ENCODE assay signal across 10 cellular contexts in genomic region chr1:107480548-107480947, GRCh38.
DNase-seq lines count a peak whose midpoint lies in the region; ATAC-seq and TF ChIP-seq lines count a peak whose summit lies in the region.
"Had no signal": no experiment of that assay in that cellular context is flagged by ENCODE, and none has a peak within 500 bp of the region (broad histone marks: within the 10 kb centered on the region; RNA-seq: fewer than 3 reads in every experiment).

No MANE protein-coding gene starts in this region.

- H3K27ac ChIP-seq in left lung (no peak overlapping the region), left ventricle myocardium inferior (replicated peaks) (no peak overlapping the region), tibial artery (no peak overlapping the region)
- H3K27ac ChIP-seq: thyroid gland had no signal

- H3K9me3 ChIP-seq in left lung, result no peaks in the 10 kb centered on the region
- no peaks in the 10 kb centered on the region for H3K9me3 ChIP-seq in left ventricle myocardium inferior (replicated peaks)
- H3K9me3 ChIP-seq in tibial artery, result no peaks in the 10 kb centered on the region
- H3K9me3 ChIP-seq: thyroid gland had no signal

- peak; percentile 64 for DNase-seq in Ammon's horn (ENCODE audit: low spot score)
- DNase-seq in NCI-H748 (lab: John Stamatoyannopoulos, UW; ENCODE audit: unreplicated experiment), result peak; percentile 78
- peak; percentile 34 to 74 for DNase-seq in left lung
- DNase-seq in left ventricle myocardium inferior, result no peak
- no peak for DNase-seq in tibial artery
- no peak for DNase-seq in NCI-H510A (lab: John Stamatoyannopoulos, UW)
- DNase-seq: T-helper 9 cell, thyroid gland had no signal

- no peak for TF ChIP-seq CTCF in left lung (IDR thresholded peaks at IDR 0.05)
- no peak for TF ChIP-seq CTCF in left ventricle myocardium inferior (IDR thresholded peaks at IDR 0.05; ENCODE audit: borderline replicate concordance)
- no peak for TF ChIP-seq CTCF in tibial artery (IDR thresholded peaks at IDR 0.05)

- ATAC-seq in GM19395 (IDR thresholded peaks at IDR 0.05; ENCODE audit: unreplicated experiment), result peak; percentile 66
- peak; percentile 33 for ATAC-seq in left lung
- ATAC-seq in activated CD4-positive, CD25-positive, alpha-beta regulatory T cell treated with anti-CD3 and anti-CD28 coated beads, Interleukin-2, amount 50 U/mL, for 24 hours, result no peak

- peaks cover 12 to 60% of the 10 kb centered on the region in 2 donors for H3K27me3 ChIP-seq in left lung
- H3K27me3 ChIP-seq in left ventricle myocardium inferior (ENCODE audit: low read depth), result peaks cover 50% of the 10 kb centered on the region
- peaks cover 0 to 10% of the 10 kb centered on the region in 2 donors for H3K27me3 ChIP-seq in tibial artery
- H3K27me3 ChIP-seq: thyroid gland had no signal

- no peaks in the 10 kb centered on the region for H3K36me3 ChIP-seq in left lung
- no peaks in the 10 kb centered on the region for H3K36me3 ChIP-seq in left ventricle myocardium inferior
- no peaks in the 10 kb centered on the region for H3K36me3 ChIP-seq in tibial artery
- H3K36me3 ChIP-seq: thyroid gland had no signal

- no peak overlapping the region for H3K4me3 ChIP-seq in left lung
- no peak overlapping the region for H3K4me3 ChIP-seq in left ventricle myocardium inferior
- H3K4me3 ChIP-seq in tibial artery, result no peak overlapping the region
- H3K4me3 ChIP-seq: thyroid gland had no signal

- H3K4me1 ChIP-seq in left lung (no peaks in the 10 kb centered on the region), left ventricle myocardium inferior (no peaks in the 10 kb centered on the region), tibial artery (peaks cover 0 to 3% (median 0%) of the 10 kb centered on the region in 4 donors)
- H3K4me1 ChIP-seq: thyroid gland had no signal

- intact Hi-C loops in left lung (cut with DNase I), result no loop called here
- intact Hi-C loops in left ventricle myocardium inferior (cut with micrococcal nuclease), result no loop called here
- intact Hi-C loops in tibial artery (cut with DNase I; ENCODE audit: low total_unique reads), result no loop called here

Comparison
In these comparisons a context has a peak if more than half of its experiments do, and no peak if none do; other contexts are left out.
1. DNase-seq: peak in Ammon's horn (single experiment), NCI-H748 (single experiment) and left lung (2 of 2); none in left ventricle myocardium inferior (single experiment), tibial artery (0 of 2) and NCI-H510A (single experiment).
2. ATAC-seq: peak in GM19395 (single experiment) and left lung (single experiment); none in activated CD4-positive, CD25-positive, alpha-beta regulatory T cell treated with anti-CD3 and anti-CD28 coated beads, Interleukin-2, amount 50 U/mL, for 24 hours (0 of 2).